ENCODE assay signal across 2 cellular contexts in the genomic region with DNA sequence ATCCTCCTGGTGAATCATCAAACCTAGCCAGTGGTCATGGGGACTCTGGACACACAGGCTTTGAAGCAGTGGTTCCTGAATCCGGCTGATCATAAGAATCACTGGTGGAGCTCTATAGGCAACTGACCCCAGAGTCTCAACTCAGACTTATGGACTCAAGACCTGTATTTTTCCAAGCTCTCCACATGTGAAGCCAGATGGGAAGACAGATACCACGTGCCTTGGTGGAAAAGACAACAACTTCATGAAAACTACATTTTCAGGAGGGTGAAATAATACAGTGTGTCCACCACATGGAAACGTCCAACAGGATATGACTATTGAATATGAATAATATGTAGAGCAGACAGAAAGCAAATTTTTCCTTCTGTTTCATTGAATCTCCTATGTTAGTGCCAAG.
TF ChIP-seq lines count a peak whose summit lies in the region.

No MANE protein-coding gene starts in this region.

TF ChIP-seq in IMR-90, 13 proteins besides CTCF, POLR2A, EP300 and RAD21:
- TF ChIP-seq RCOR1 (IDR thresholded peaks at IDR 0.05; ENCODE audit: insufficient replicate concordance, low read length) (no peak), CEBPB (IDR thresholded peaks at IDR 0.05; ENCODE audit: low read depth, low read length) (no peak), FOS (IDR thresholded peaks at IDR 0.05; ENCODE audit: low read depth, low read length) (no peak)
- TF ChIP-seq, protein P1, sequence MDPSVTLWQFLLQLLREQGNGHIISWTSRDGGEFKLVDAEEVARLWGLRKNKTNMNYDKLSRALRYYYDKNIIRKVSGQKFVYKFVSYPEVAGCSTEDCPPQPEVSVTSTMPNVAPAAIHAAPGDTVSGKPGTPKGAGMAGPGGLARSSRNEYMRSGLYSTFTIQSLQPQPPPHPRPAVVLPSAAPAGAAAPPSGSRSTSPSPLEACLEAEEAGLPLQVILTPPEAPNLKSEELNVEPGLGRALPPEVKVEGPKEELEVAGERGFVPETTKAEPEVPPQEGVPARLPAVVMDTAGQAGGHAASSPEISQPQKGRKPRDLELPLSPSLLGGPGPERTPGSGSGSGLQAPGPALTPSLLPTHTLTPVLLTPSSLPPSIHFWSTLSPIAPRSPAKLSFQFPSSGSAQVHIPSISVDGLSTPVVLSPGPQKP (IDR thresholded peaks at IDR 0.05; ENCODE audit: borderline replicate concordance, low read depth, low read length): no peak

TF ChIP-seq in GM23338, 12 proteins besides CTCF, POLR2A, EP300 and RAD21:
- TF ChIP-seq, protein P2, sequence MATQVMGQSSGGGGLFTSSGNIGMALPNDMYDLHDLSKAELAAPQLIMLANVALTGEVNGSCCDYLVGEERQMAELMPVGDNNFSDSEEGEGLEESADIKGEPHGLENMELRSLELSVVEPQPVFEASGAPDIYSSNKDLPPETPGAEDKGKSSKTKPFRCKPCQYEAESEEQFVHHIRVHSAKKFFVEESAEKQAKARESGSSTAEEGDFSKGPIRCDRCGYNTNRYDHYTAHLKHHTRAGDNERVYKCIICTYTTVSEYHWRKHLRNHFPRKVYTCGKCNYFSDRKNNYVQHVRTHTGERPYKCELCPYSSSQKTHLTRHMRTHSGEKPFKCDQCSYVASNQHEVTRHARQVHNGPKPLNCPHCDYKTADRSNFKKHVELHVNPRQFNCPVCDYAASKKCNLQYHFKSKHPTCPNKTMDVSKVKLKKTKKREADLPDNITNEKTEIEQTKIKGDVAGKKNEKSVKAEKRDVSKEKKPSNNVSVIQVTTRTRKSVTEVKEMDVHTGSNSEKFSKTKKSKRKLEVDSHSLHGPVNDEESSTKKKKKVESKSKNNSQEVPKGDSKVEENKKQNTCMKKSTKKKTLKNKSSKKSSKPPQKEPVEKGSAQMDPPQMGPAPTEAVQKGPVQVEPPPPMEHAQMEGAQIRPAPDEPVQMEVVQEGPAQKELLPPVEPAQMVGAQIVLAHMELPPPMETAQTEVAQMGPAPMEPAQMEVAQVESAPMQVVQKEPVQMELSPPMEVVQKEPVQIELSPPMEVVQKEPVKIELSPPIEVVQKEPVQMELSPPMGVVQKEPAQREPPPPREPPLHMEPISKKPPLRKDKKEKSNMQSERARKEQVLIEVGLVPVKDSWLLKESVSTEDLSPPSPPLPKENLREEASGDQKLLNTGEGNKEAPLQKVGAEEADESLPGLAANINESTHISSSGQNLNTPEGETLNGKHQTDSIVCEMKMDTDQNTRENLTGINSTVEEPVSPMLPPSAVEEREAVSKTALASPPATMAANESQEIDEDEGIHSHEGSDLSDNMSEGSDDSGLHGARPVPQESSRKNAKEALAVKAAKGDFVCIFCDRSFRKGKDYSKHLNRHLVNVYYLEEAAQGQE (IDR thresholded peaks at IDR 0.05; ENCODE audit: unreplicated experiment): no peak
- TF ChIP-seq POLR2AphosphoS5 (IDR thresholded peaks at IDR 0.05; ENCODE audit: low read depth) (no peak), CREB1 (CRISPR knock-in tag; IDR thresholded peaks at IDR 0.05; ENCODE audit: low read depth) (no peak), ZNF331 (CRISPR knock-in tag; IDR thresholded peaks at IDR 0.05; ENCODE audit: low read depth) (no peak), NANOG (IDR thresholded peaks at IDR 0.05; ENCODE audit: borderline replicate concordance) (no peak), STAT1 (IDR thresholded peaks at IDR 0.05; ENCODE audit: unreplicated experiment) (no peak), EZH2 (IDR thresholded peaks at IDR 0.05; ENCODE audit: low read depth, unreplicated experiment) (no peak), ZNF114 (CRISPR knock-in tag; IDR thresholded peaks at IDR 0.05) (no peak), EZH2phosphoT487 (IDR thresholded peaks at IDR 0.05; ENCODE audit: unreplicated experiment) (no peak), JUNB (IDR thresholded peaks at IDR 0.05; ENCODE audit: unreplicated experiment) (no peak)
- TF ChIP-seq, protein P3, sequence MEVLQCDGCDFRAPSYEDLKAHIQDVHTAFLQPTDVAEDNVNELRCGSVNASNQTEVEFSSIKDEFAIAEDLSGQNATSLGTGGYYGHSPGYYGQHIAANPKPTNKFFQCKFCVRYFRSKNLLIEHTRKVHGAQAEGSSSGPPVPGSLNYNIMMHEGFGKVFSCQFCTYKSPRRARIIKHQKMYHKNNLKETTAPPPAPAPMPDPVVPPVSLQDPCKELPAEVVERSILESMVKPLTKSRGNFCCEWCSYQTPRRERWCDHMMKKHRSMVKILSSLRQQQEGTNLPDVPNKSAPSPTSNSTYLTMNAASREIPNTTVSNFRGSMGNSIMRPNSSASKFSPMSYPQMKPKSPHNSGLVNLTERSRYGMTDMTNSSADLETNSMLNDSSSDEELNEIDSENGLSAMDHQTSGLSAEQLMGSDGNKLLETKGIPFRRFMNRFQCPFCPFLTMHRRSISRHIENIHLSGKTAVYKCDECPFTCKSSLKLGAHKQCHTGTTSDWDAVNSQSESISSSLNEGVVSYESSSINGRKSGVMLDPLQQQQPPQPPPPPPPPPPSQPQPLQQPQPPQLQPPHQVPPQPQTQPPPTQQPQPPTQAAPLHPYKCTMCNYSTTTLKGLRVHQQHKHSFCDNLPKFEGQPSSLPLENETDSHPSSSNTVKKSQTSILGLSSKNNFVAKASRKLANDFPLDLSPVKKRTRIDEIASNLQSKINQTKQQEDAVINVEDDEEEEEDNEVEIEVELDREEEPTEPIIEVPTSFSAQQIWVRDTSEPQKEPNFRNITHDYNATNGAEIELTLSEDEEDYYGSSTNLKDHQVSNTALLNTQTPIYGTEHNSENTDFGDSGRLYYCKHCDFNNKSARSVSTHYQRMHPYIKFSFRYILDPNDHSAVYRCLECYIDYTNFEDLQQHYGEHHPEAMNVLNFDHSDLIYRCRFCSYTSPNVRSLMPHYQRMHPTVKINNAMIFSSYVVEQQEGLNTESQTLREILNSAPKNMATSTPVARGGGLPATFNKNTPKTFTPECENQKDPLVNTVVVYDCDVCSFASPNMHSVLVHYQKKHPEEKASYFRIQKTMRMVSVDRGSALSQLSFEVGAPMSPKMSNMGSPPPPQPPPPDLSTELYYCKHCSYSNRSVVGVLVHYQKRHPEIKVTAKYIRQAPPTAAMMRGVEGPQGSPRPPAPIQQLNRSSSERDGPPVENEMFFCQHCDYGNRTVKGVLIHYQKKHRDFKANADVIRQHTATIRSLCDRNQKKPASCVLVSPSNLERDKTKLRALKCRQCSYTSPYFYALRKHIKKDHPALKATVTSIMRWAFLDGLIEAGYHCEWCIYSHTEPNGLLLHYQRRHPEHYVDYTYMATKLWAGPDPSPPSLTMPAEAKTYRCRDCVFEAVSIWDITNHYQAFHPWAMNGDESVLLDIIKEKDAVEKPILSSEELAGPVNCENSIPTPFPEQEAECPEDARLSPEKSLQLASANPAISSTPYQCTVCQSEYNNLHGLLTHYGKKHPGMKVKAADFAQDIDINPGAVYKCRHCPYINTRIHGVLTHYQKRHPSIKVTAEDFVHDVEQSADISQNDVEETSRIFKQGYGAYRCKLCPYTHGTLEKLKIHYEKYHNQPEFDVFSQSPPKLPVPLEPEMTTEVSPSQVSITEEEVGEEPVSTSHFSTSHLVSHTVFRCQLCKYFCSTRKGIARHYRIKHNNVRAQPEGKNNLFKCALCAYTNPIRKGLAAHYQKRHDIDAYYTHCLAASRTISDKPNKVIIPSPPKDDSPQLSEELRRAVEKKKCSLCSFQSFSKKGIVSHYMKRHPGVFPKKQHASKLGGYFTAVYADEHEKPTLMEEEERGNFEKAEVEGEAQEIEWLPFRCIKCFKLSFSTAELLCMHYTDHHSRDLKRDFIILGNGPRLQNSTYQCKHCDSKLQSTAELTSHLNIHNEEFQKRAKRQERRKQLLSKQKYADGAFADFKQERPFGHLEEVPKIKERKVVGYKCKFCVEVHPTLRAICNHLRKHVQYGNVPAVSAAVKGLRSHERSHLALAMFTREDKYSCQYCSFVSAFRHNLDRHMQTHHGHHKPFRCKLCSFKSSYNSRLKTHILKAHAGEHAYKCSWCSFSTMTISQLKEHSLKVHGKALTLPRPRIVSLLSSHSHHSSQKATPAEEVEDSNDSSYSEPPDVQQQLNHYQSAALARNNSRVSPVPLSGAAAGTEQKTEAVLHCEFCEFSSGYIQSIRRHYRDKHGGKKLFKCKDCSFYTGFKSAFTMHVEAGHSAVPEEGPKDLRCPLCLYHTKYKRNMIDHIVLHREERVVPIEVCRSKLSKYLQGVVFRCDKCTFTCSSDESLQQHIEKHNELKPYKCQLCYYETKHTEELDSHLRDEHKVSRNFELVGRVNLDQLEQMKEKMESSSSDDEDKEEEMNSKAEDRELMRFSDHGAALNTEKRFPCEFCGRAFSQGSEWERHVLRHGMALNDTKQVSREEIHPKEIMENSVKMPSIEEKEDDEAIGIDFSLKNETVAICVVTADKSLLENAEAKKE (CRISPR knock-in tag; IDR thresholded peaks at IDR 0.05): no peak
- TF ChIP-seq, protein P4, sequence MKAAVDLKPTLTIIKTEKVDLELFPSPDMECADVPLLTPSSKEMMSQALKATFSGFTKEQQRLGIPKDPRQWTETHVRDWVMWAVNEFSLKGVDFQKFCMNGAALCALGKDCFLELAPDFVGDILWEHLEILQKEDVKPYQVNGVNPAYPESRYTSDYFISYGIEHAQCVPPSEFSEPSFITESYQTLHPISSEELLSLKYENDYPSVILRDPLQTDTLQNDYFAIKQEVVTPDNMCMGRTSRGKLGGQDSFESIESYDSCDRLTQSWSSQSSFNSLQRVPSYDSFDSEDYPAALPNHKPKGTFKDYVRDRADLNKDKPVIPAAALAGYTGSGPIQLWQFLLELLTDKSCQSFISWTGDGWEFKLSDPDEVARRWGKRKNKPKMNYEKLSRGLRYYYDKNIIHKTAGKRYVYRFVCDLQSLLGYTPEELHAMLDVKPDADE (IDR thresholded peaks at IDR 0.05): no peak
